13 cellular contexts compared by ENCODE assay signal in the genomic region with DNA sequence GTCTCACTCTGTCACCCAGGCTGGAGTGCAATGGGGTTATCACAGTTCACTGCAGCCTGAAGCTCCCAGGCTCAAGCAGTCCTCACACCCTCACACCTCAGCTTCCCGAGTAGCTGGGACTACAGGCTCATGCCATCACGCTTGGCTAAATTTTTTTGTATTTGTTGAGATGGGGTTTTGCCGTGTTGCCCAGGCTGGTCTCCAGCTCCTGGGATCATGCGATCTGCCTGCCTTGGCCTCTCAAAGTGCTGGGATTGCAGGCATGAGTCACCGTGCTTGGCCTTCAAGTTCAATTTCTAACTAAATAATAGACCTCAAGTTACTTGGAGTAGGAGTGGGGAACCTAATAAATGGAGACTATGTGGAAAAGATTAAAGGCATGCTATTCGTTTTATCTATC. TPM values are rescaled to one million over a fixed set of nuclear protein-coding genes. Genes with fewer than 3 reads are reported as not detected.
DNase-seq lines count a peak whose midpoint lies in the region; ATAC-seq and TF ChIP-seq lines count a peak whose summit lies in the region.
"Had no signal": no experiment of that assay in that cellular context is flagged by ENCODE, and none has a peak within 500 bp of the region (broad histone marks: within the 10 kb centered on the region; RNA-seq: fewer than 3 reads in every experiment).

No MANE protein-coding gene starts in this region.

- no peaks in the 10 kb centered on the region for H3K27me3 Mint-ChIP-seq in HFFc6 (ENCODE audit: insufficient read depth)
- H3K27me3 Mint-ChIP-seq: dendritic cell treated with granulocyte-macrophage colony-stimulating factor and Interleukin-4, amounts not matched to agents 40 ng/mL and 50 ng/mL, for 4 days had no signal

- no peak for TF ChIP-seq POLR2A in upper lobe of left lung (IDR thresholded peaks at IDR 0.05)

- peak overlapping the region in 1 of 4 donors; percentile 35 for H3K27ac ChIP-seq in upper lobe of left lung
- H3K27ac ChIP-seq: heart left ventricle had no signal

- H3K4me3 ChIP-seq in upper lobe of left lung (no peak overlapping the region), BE2C (ENCODE audit: low read depth, low read length) (no peak overlapping the region)
- H3K4me3 ChIP-seq: heart left ventricle had no signal

- no peaks in the 10 kb centered on the region for H3K9me3 Mint-ChIP-seq in HFFc6
- no peaks in the 10 kb centered on the region for H3K9me3 Mint-ChIP-seq in stimulated activated effector memory CD8-positive, alpha-beta T cell treated with anti-CD3 and anti-CD28 coated beads, Interleukin-12 subunit alpha, Interleukin-12 subunit beta, amount 100 ng/mL, for 72 hours
- H3K9me3 Mint-ChIP-seq: dendritic cell treated with granulocyte-macrophage colony-stimulating factor and Interleukin-4, amounts not matched to agents 40 ng/mL and 50 ng/mL, for 4 days; T-helper 1 cell treated with Interleukin-12 subunit alpha and Interleukin-12 subunit beta and Interleukin-4 antibody, amounts not matched to agents 30 μg/mL and 1 μg/mL, for 36 hours had no signal

- ATAC-seq in upper lobe of left lung (ENCODE audit: low FRiP score in 2 of 2) = peak; percentile 73 to 75
- no peak for ATAC-seq in stimulated activated effector memory CD8-positive, alpha-beta T cell treated with anti-CD3 and anti-CD28 coated beads, Interleukin-12 subunit alpha, Interleukin-12 subunit beta, amount 100 ng/mL, for 72 hours
- ATAC-seq: heart left ventricle had no signal

- TF ChIP-seq EP300 in upper lobe of left lung (IDR thresholded peaks at IDR 0.05) = no peak

- H3K4me3 Mint-ChIP-seq in HFFc6 = no peak overlapping the region
- no peak overlapping the region for H3K4me3 Mint-ChIP-seq in stimulated activated effector memory CD8-positive, alpha-beta T cell treated with anti-CD3 and anti-CD28 coated beads, Interleukin-12 subunit alpha, Interleukin-12 subunit beta, amount 100 ng/mL, for 72 hours
- H3K4me3 Mint-ChIP-seq: dendritic cell treated with granulocyte-macrophage colony-stimulating factor and Interleukin-4, amounts not matched to agents 40 ng/mL and 50 ng/mL, for 4 days; T-helper 1 cell treated with Interleukin-12 subunit alpha and Interleukin-12 subunit beta and Interleukin-4 antibody, amounts not matched to agents 30 μg/mL and 1 μg/mL, for 36 hours had no signal

- no peaks in the 10 kb centered on the region for H3K36me3 Mint-ChIP-seq in HFFc6 (ENCODE audit: low read depth)
- H3K36me3 Mint-ChIP-seq in stimulated activated effector memory CD8-positive, alpha-beta T cell treated with anti-CD3 and anti-CD28 coated beads, Interleukin-12 subunit alpha, Interleukin-12 subunit beta, amount 100 ng/mL, for 72 hours = no peaks in the 10 kb centered on the region

- TF ChIP-seq CTCF in HFFc6 (IDR thresholded peaks at IDR 0.05) (no peak), upper lobe of left lung (IDR thresholded peaks at IDR 0.05) (no peak), BE2C (IDR thresholded peaks at IDR 0.05; ENCODE audit: low read depth, low read length) (no peak)

- H3K4me1 Mint-ChIP-seq in HFFc6 (ENCODE audit: low read depth) = peaks cover 13% of the 10 kb centered on the region
- H3K4me1 Mint-ChIP-seq in stimulated activated effector memory CD8-positive, alpha-beta T cell treated with anti-CD3 and anti-CD28 coated beads, Interleukin-12 subunit alpha, Interleukin-12 subunit beta, amount 100 ng/mL, for 72 hours = no peaks in the 10 kb centered on the region

- H3K9me3 ChIP-seq in upper lobe of left lung (no peaks in the 10 kb centered on the region), BE2C (no peaks in the 10 kb centered on the region)
- H3K9me3 ChIP-seq: heart left ventricle had no signal

- DNase-seq in HFFc6 = peak; percentile 27
- peak; percentile 89 for DNase-seq in astrocyte of the hippocampus (ENCODE audit: low read depth, low spot score)
- peak; percentile 74 for DNase-seq in kidney glomerular epithelial cell (lab: John Stamatoyannopoulos, UW)
- peak in 1 of 2 donors; percentile 83 for DNase-seq in upper lobe of left lung
- DNase-seq in BE2C = no peak
- DNase-seq in stimulated activated effector memory CD8-positive, alpha-beta T cell treated with anti-CD3 and anti-CD28 coated beads, Interleukin-12 subunit alpha, Interleukin-12 subunit beta, amount 100 ng/mL, for 72 hours (ENCODE audit: low spot score in 2 of 2) = no peak
- no peak for DNase-seq in NCI-H345 (lab: John Stamatoyannopoulos, UW)
- DNase-seq: activated naive CD4-positive, alpha-beta T cell treated with Interleukin-2 at 50 U/mL for 16 hours; heart left ventricle; NCI-H1930; stimulated activated CD4-positive, alpha-beta T cell treated with anti-CD3 and anti-CD28 coated beads, Interleukin-4, amount 100 ng/mL, for 4 hours had no signal

- H3K36me3 ChIP-seq in upper lobe of left lung (no peaks in the 10 kb centered on the region), BE2C (no peaks in the 10 kb centered on the region; the same call in 1 of the 2 replicates)
- H3K36me3 ChIP-seq: heart left ventricle had no signal

- H3K27ac Mint-ChIP-seq in HFFc6 = peak overlapping the region; percentile 57; the same call in 1 of the 2 replicates
- no peak overlapping the region for H3K27ac Mint-ChIP-seq in stimulated activated effector memory CD8-positive, alpha-beta T cell treated with anti-CD3 and anti-CD28 coated beads, Interleukin-12 subunit alpha, Interleukin-12 subunit beta, amount 100 ng/mL, for 72 hours
- H3K27ac Mint-ChIP-seq: dendritic cell treated with granulocyte-macrophage colony-stimulating factor and Interleukin-4, amounts not matched to agents 40 ng/mL and 50 ng/mL, for 4 days; T-helper 1 cell treated with Interleukin-12 subunit alpha and Interleukin-12 subunit beta and Interleukin-4 antibody, amounts not matched to agents 30 μg/mL and 1 μg/mL, for 36 hours had no signal

- H3K4me1 ChIP-seq in upper lobe of left lung = no peaks in the 10 kb centered on the region
- H3K4me1 ChIP-seq in BE2C = no peaks in the 10 kb centered on the region
- H3K4me1 ChIP-seq: heart left ventricle had no signal

- WGBS in upper lobe of left lung, 2 donors = 61 to 77% methylated on average over 6 of the region's 6 CpGs

- no peaks in the 10 kb centered on the region for H3K27me3 ChIP-seq in upper lobe of left lung
- no peaks in the 10 kb centered on the region for H3K27me3 ChIP-seq in BE2C
- H3K27me3 ChIP-seq: heart left ventricle had no signal

RNA-seq across cellular contexts. Expression of gene MND1, which starts 48.9 kb away (rescaled TPM):
- total RNA-seq in HFFc6 (2021; fragmentation: NEBNext Ultra II Directional; extraction: Animal tissue kit (Norgen Biotek cat#: 25700)) = 1 to 10 TPM; 4.1 to 9.2 (median 7.3) TPM
- 1 to 10 TPM in 4 of 6 donors, not detected in 2; 1.2 to 3.2 (median 1.3) TPM for total RNA-seq in upper lobe of left lung
- 1.6 TPM for polyA plus RNA-seq in BE2C (2012; ENCODE audit: insufficient read depth, insufficient read length, low read depth)

Comparison
In these comparisons a context has a peak if more than half of its experiments do, and no peak if none do; other contexts are left out.
1. DNase-seq: peak in HFFc6 (single experiment), astrocyte of the hippocampus (single experiment) and kidney glomerular epithelial cell (single experiment); none in BE2C (single experiment), stimulated activated effector memory CD8-positive, alpha-beta T cell treated with anti-CD3 and anti-CD28 coated beads, Interleukin-12 subunit alpha, Interleukin-12 subunit beta, amount 100 ng/mL, for 72 hours (0 of 2) and NCI-H345 (single experiment).